Comparison of ENCODE assay signal across 1 cellular context in the genomic region with DNA sequence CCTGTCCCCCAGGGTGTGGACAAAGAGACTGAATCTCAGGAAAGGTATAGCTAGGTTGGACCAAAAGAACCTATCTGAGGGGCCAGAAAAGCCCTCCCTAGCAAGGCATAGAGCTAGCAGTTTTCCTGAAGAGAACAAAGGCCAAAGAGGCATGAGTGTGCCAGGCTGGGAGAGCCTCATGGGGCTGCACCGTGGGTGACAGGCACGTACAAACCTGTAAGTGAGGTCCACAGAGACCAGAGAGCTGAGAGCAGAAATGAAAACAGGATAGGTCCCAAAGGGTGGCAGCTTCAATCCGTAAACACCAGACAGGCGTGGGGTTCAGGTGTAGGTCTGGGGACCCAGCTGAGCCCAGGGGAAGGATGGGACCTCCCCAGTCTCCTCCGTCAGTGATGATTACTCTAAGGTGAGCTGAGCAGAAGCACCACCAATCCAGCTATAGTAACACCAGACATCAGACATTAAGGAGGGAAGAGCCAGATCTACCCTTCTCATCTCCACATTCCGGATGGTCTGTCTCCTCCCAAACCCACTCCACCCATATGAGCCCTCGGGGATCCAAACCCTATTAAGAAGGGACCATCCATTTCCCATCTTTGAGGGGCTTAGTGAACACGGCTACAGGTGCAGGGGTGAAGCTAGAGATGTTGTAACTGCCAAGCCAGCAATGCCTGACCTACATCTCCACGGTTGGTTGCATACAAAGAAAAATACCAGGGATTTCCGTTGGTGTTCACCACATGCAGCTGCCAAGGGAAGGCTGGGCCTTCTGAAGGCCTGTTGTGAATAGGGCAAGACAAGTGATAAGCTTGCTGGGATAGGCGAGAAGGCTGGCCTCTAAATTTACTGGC.
TF ChIP-seq lines count a peak whose summit lies in the region.

No MANE protein-coding gene starts in this region.

TF ChIP-seq in IMR-90, 13 proteins besides CTCF, POLR2A, EP300 and RAD21:
- TF ChIP-seq MAZ (IDR thresholded peaks at IDR 0.05; ENCODE audit: borderline replicate concordance, low read depth, low read length) = no peak
- TF ChIP-seq MXI1 (IDR thresholded peaks at IDR 0.05; ENCODE audit: borderline replicate concordance, low read depth, low read length) = no peak
- TF ChIP-seq, protein P1, sequence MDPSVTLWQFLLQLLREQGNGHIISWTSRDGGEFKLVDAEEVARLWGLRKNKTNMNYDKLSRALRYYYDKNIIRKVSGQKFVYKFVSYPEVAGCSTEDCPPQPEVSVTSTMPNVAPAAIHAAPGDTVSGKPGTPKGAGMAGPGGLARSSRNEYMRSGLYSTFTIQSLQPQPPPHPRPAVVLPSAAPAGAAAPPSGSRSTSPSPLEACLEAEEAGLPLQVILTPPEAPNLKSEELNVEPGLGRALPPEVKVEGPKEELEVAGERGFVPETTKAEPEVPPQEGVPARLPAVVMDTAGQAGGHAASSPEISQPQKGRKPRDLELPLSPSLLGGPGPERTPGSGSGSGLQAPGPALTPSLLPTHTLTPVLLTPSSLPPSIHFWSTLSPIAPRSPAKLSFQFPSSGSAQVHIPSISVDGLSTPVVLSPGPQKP (IDR thresholded peaks at IDR 0.05; ENCODE audit: borderline replicate concordance, low read depth, low read length) = no peak
- TF ChIP-seq CHD1 (IDR thresholded peaks at IDR 0.05; ENCODE audit: low read depth, low read length) = no peak
